ENCODE assay signal across 35 cellular contexts in genomic region chr6:168458101-168458500, GRCh38. TPM values are rescaled to one million over a fixed set of nuclear protein-coding genes. Genes with fewer than 3 reads are reported as not detected.
"Had no signal": no experiment of that assay in that cellular context is flagged by ENCODE, and none has a peak within 500 bp of the region (broad histone marks: within the 10 kb centered on the region; RNA-seq: fewer than 3 reads in every experiment).

No MANE protein-coding gene starts in this region.

- H3K36me3 Mint-ChIP-seq: activated CD4-positive, alpha-beta memory T cell treated with anti-CD3 and anti-CD28 coated beads for 36 hours; activated CD8-positive, alpha-beta memory T cell treated with anti-CD3 and anti-CD28 coated beads, Interleukin-2, amount 10 ng/mL, durations not matched to agents 7 days and 5 days; activated naive CD4-positive, alpha-beta T cell treated with anti-CD3 and anti-CD28 coated beads, Interleukin-2, amount 10 ng/mL, durations not matched to agents 7 days and 5 days; activated naive CD4-positive, alpha-beta T cell treated with anti-CD3 and anti-CD28 coated beads, Interleukin-2, amount 50 U/mL, for 24 hours; activated naive CD8-positive, alpha-beta T cell; activated naive CD8-positive, alpha-beta T cell treated with anti-CD3 and anti-CD28 coated beads, Interleukin-2, amount 10 ng/mL, durations not matched to agents 7 days and 5 days; brain had no signal

- H3K27me3 Mint-ChIP-seq: activated B cell treated with CpG ODN at 0.5 μM for 24 hours had no signal

- H3K9me3 Mint-ChIP-seq: activated B cell treated with CpG ODN at 0.5 μM for 24 hours; activated CD4-positive, alpha-beta memory T cell treated with anti-CD3 and anti-CD28 coated beads for 36 hours; activated CD4-positive, alpha-beta T cell treated with anti-CD3 and anti-CD28 coated beads, Interleukin-2, amount 10 ng/mL, durations not matched to agents 24 days and 14 days; activated CD8-positive, alpha-beta T cell treated with anti-CD3 and anti-CD28 coated beads for 36 hours; activated naive CD4-positive, alpha-beta T cell treated with anti-CD3 and anti-CD28 coated beads, Interleukin-2, amount 10 ng/mL, durations not matched to agents 7 days and 5 days; activated naive CD4-positive, alpha-beta T cell treated with anti-CD3 and anti-CD28 coated beads, Interleukin-2, amount 50 U/mL, for 24 hours; activated naive CD8-positive, alpha-beta T cell treated with anti-CD3 and anti-CD28 coated beads, Interleukin-2, amount 10 ng/mL, durations not matched to agents 7 days and 5 days; activated naive CD8-positive, alpha-beta T cell treated with anti-CD3 and anti-CD28 coated beads, Interleukin-2, amount 50 U/mL, for 24 hours; activated T-helper 2 cell treated with anti-CD3 and anti-CD28 coated beads, Interferon-gamma antibody, Interleukin-2, Interleukin-4, amounts not matched to agents 10 μg/mL and 5 μg/mL and 100 μg/mL, durations not matched to agents 14 hours and 24 hours and 36 hours; central memory CD8-positive, alpha-beta T cell; T-helper 1 cell treated with Interleukin-12 subunit alpha and Interleukin-12 subunit beta and Interleukin-4 antibody, amounts not matched to agents 30 μg/mL and 1 μg/mL, for 36 hours; T-helper 2 cell treated with Interferon-gamma antibody and Interleukin-4, amounts not matched to agents 5 μg/mL and 100 μg/mL, for 36 hours had no signal

- ATAC-seq: activated CD8-positive, alpha-beta memory T cell treated with anti-CD3 and anti-CD28 coated beads, Interleukin-2, amount 10 ng/mL, durations not matched to agents 7 days and 5 days; activated CD8-positive, alpha-beta T cell treated with anti-CD3 and anti-CD28 coated beads for 36 hours; activated naive CD8-positive, alpha-beta T cell treated with anti-CD3 and anti-CD28 coated beads, Interleukin-2, amount 50 U/mL, for 24 hours had no signal

- H3K4me3 Mint-ChIP-seq: activated B cell treated with CpG ODN at 0.5 μM for 24 hours; activated CD4-positive, alpha-beta memory T cell treated with anti-CD3 and anti-CD28 coated beads for 36 hours; activated CD4-positive, alpha-beta T cell treated with anti-CD3 and anti-CD28 coated beads, Interleukin-2, amount 10 ng/mL, durations not matched to agents 24 days and 14 days; activated CD8-positive, alpha-beta memory T cell treated with anti-CD3 and anti-CD28 coated beads, Interleukin-2, amount 10 ng/mL, durations not matched to agents 7 days and 5 days; activated CD8-positive, alpha-beta T cell treated with anti-CD3 and anti-CD28 coated beads for 36 hours; activated naive CD4-positive, alpha-beta T cell treated with anti-CD3 and anti-CD28 coated beads, Interleukin-2, amount 10 ng/mL, durations not matched to agents 7 days and 5 days; activated naive CD4-positive, alpha-beta T cell treated with anti-CD3 and anti-CD28 coated beads, Interleukin-2, amount 50 U/mL, for 24 hours; activated naive CD8-positive, alpha-beta T cell; activated naive CD8-positive, alpha-beta T cell treated with anti-CD3 and anti-CD28 coated beads, Interleukin-2, amount 10 ng/mL, durations not matched to agents 7 days and 5 days; activated naive CD8-positive, alpha-beta T cell treated with anti-CD3 and anti-CD28 coated beads, Interleukin-2, amount 50 U/mL, for 24 hours; central memory CD8-positive, alpha-beta T cell; T-helper 1 cell treated with Interleukin-12 subunit alpha and Interleukin-12 subunit beta and Interleukin-4 antibody, amounts not matched to agents 30 μg/mL and 1 μg/mL, for 36 hours; T-helper 2 cell treated with Interferon-gamma antibody and Interleukin-4, amounts not matched to agents 5 μg/mL and 100 μg/mL, for 36 hours had no signal

- H3K36me3 ChIP-seq: ascending aorta, cardiac muscle cell had no signal

- H3K4me1 Mint-ChIP-seq: activated B cell treated with CpG ODN at 0.5 μM for 24 hours; activated CD4-positive, alpha-beta T cell treated with anti-CD3 and anti-CD28 coated beads, Interleukin-2, amount 10 ng/mL, durations not matched to agents 24 days and 14 days; activated CD8-positive, alpha-beta memory T cell treated with anti-CD3 and anti-CD28 coated beads, Interleukin-2, amount 10 ng/mL, durations not matched to agents 7 days and 5 days; activated naive CD4-positive, alpha-beta T cell treated with anti-CD3 and anti-CD28 coated beads, Interleukin-2, amount 10 ng/mL, durations not matched to agents 7 days and 5 days; activated naive CD4-positive, alpha-beta T cell treated with anti-CD3 and anti-CD28 coated beads, Interleukin-2, amount 50 U/mL, for 24 hours; activated naive CD8-positive, alpha-beta T cell treated with anti-CD3 and anti-CD28 coated beads, Interleukin-2, amount 10 ng/mL, durations not matched to agents 7 days and 5 days; activated naive CD8-positive, alpha-beta T cell treated with anti-CD3 and anti-CD28 coated beads, Interleukin-2, amount 50 U/mL, for 24 hours; central memory CD8-positive, alpha-beta T cell had no signal

- H3K4me3 ChIP-seq: ascending aorta, cardiac muscle cell had no signal

- H3K9me3 ChIP-seq: ascending aorta had no signal

- H3K27me3 ChIP-seq: ascending aorta, cardiac muscle cell had no signal

- H3K27ac ChIP-seq: cardiac muscle cell, VCaP had no signal

- DNase-seq: activated B cell treated with CpG ODN at 0.5 μM for 24 hours; activated CD4-positive, alpha-beta memory T cell treated with anti-CD3 and anti-CD28 coated beads for 36 hours; activated CD4-positive, alpha-beta T cell treated with anti-CD3 and anti-CD28 coated beads for 4 hours; activated CD4-positive, alpha-beta T cell treated with anti-CD3 and anti-CD28 coated beads, Interleukin-2, amount 10 ng/mL, durations not matched to agents 24 days and 14 days; activated CD4-positive, alpha-beta T cell treated with anti-CD3 and anti-CD28 coated beads, Interleukin-2, amount 50 U/mL, for 1 hour; activated CD4-positive, alpha-beta T cell treated with anti-CD3 and anti-CD28 coated beads, Interleukin-2, amount 50 U/mL, for 4 hours; activated CD4-positive, CD25-positive, alpha-beta regulatory T cell treated with anti-CD3 and anti-CD28 coated beads, Interleukin-2, amount 50 U/mL, for 72 hours; activated CD8-positive, alpha-beta memory T cell treated with anti-CD3 and anti-CD28 coated beads, Interleukin-2, amount 10 ng/mL, durations not matched to agents 7 days and 5 days; activated CD8-positive, alpha-beta T cell treated with anti-CD3 and anti-CD28 coated beads for 36 hours; activated effector memory CD4-positive, alpha-beta T cell treated with Interleukin-2 at 50 U/mL for 16 hours; activated gamma-delta T cell; activated naive CD4-positive, alpha-beta T cell treated with anti-CD3 and anti-CD28 coated beads, Interleukin-2, amount 10 ng/mL, durations not matched to agents 7 days and 5 days; activated naive CD4-positive, alpha-beta T cell treated with Interleukin-2 at 50 U/mL for 16 hours; activated naive CD8-positive, alpha-beta T cell treated with anti-CD3 and anti-CD28 coated beads, Interleukin-2, amount 10 ng/mL, durations not matched to agents 7 days and 5 days; activated naive CD8-positive, alpha-beta T cell treated with anti-CD3 and anti-CD28 coated beads, Interleukin-2, amount 50 U/mL, for 24 hours; activated T-cell treated with anti-CD3 and anti-CD28 coated beads for 4 hours; activated T-cell treated with anti-CD3 and anti-CD28 coated beads, Interleukin-2, amount 50 U/mL, for 1 hour; activated T-cell treated with anti-CD3 and anti-CD28 coated beads, Interleukin-2, amount 50 U/mL, for 48 hours; amygdala; anterior cingulate cortex; caudate nucleus; cerebellar nuclear complex; T-helper 1 cell; T-helper 2 cell; T-helper 9 cell had no signal

RNA-seq across cellular contexts. Expression of gene SMOC2, which starts 17.1 kb away (rescaled TPM):
- total RNA-seq: activated B cell treated with CpG ODN at 0.5 μM for 24 hours; activated CD4-positive, alpha-beta memory T cell treated with anti-CD3 and anti-CD28 coated beads for 36 hours; activated CD4-positive, alpha-beta T cell treated with anti-CD3 and anti-CD28 coated beads, Interleukin-2, amount 10 ng/mL, durations not matched to agents 24 days and 14 days; activated CD8-positive, alpha-beta memory T cell treated with anti-CD3 and anti-CD28 coated beads, Interleukin-2, amount 10 ng/mL, durations not matched to agents 7 days and 5 days; activated CD8-positive, alpha-beta T cell treated with anti-CD3 and anti-CD28 coated beads for 36 hours; activated naive CD8-positive, alpha-beta T cell treated with anti-CD3 and anti-CD28 coated beads, Interleukin-2, amount 10 ng/mL, durations not matched to agents 7 days and 5 days; activated T-helper 2 cell treated with anti-CD3 and anti-CD28 coated beads, Interferon-gamma antibody, Interleukin-2, Interleukin-4, amounts not matched to agents 10 μg/mL and 5 μg/mL and 100 μg/mL, durations not matched to agents 14 hours and 24 hours and 36 hours had no signal
